ENCODE assay signal across 3 cellular contexts in genomic region chr11:74517592-74517991, GRCh38. TPM values are rescaled to one million over a fixed set of nuclear protein-coding genes. Genes with fewer than 3 reads are reported as not detected.
"Had no signal": no experiment of that assay in that cellular context is flagged by ENCODE, and none has a peak within 500 bp of the region (broad histone marks: within the 10 kb centered on the region; RNA-seq: fewer than 3 reads in every experiment).

No MANE protein-coding gene starts in this region.

RNA-seq across cellular contexts. Expression of gene KCNE3, which starts 50.2 kb away (rescaled TPM):
- polyA plus RNA-seq: keratinocyte; mammary epithelial cell; naive thymus-derived CD4-positive, alpha-beta T cell had no signal
